Comparison of ENCODE assay signal across 8 cellular contexts in genomic region chr1:23791434-23792047, GRCh38.
DNase-seq lines count a peak whose midpoint lies in the region.

No MANE protein-coding gene starts in this region.

- in situ Hi-C loops in T47D (cut with HindIII; ENCODE audit: low pct_unique_long_range_greater_than_20kb, low sequenced_read_pairs): no loop called here

- DNase-seq in activated naive CD4-positive, alpha-beta T cell treated with Interleukin-2 at 50 U/mL for 16 hours: peak; percentile 27
- DNase-seq in activated naive CD4-positive, alpha-beta T cell (lab: John Stamatoyannopoulos, UW): no peak
- DNase-seq in OCI-M1 (lab: John Stamatoyannopoulos, UW): peak; percentile 52
- DNase-seq in T47D (ENCODE audit: low read depth in 1 of 2, low spot score in 1 of 2): peak; percentile 42 to 48
- DNase-seq in AG08395 (ENCODE audit: low spot score): no peak
- no peak for DNase-seq in NCI-H2196 (lab: John Stamatoyannopoulos, UW; ENCODE audit: unreplicated experiment)

- H3K4me1 ChIP-seq in stomach smooth muscle (ENCODE audit: control insufficient read depth, insufficient read depth, low read length): peaks cover 30% of the 10 kb centered on the region

- peak overlapping the region; percentile 69 to 93 for H3K4me3 ChIP-seq in stomach smooth muscle (ENCODE audit: low read length in 2 of 2)

- no peaks in the 10 kb centered on the region for H3K9me3 ChIP-seq in stomach smooth muscle (ENCODE audit: control insufficient read depth in 2 of 2, low read length in 2 of 2)

- H3K9ac ChIP-seq in stomach smooth muscle (ENCODE audit: low read length in 2 of 2): peak overlapping the region; percentile 83 to 85

- H3K36me3 ChIP-seq in stomach smooth muscle (ENCODE audit: control insufficient read depth in 2 of 2, insufficient read depth in 2 of 2, low read length in 2 of 2): peaks cover 11 to 12% of the 10 kb centered on the region in 2 donors

- peak overlapping the region; percentile 23 for H3K27ac ChIP-seq in layer of hippocampus (ENCODE audit: low read depth, low read length)
- peak overlapping the region; percentile 46 for H3K27ac ChIP-seq in stomach smooth muscle (ENCODE audit: low read length)

- H3K27me3 ChIP-seq in layer of hippocampus (ENCODE audit: control insufficient read depth, insufficient read depth, low read length) (no peaks in the 10 kb centered on the region), stomach smooth muscle (ENCODE audit: control insufficient read depth in 1 of 2, insufficient read depth in 2 of 2, low read length in 2 of 2) (no peaks in the 10 kb centered on the region)

Comparison
In these comparisons a context has a peak if more than half of its experiments do, and no peak if none do; other contexts are left out.
1. DNase-seq: peak in activated naive CD4-positive, alpha-beta T cell treated with Interleukin-2 at 50 U/mL for 16 hours (single experiment), OCI-M1 (single experiment) and T47D (2 of 2); none in activated naive CD4-positive, alpha-beta T cell (0 of 4), AG08395 (single experiment) and NCI-H2196 (single experiment).